ENCODE assay signal across 33 cellular contexts in genomic region chr12:107271523-107271922, GRCh38.
DNase-seq lines count a peak whose midpoint lies in the region; ATAC-seq, FAIRE-seq and TF ChIP-seq lines count a peak whose summit lies in the region.
"Had no signal": no experiment of that assay in that cellular context is flagged by ENCODE, and none has a peak within 500 bp of the region (broad histone marks: within the 10 kb centered on the region; RNA-seq: fewer than 3 reads in every experiment).

No MANE protein-coding gene starts in this region.

- H4K20me1 ChIP-seq in HepG2 (ENCODE audit: insufficient read depth, low read length), result no peaks in the 10 kb centered on the region
- H4K20me1 ChIP-seq: BLaER1; BLaER1 treated with 17β-estradiol and CSF1 and Interleukin-3, amounts not matched to agents 10 nM and 100 nM had no signal

- intact Hi-C loops in HepG2 (cut with micrococcal nuclease; ENCODE audit: unreplicated experiment) (no loop called here), right lobe of liver (cut with DNase I) (no loop called here), esophagus muscularis mucosa (cut with DNase I) (no loop called here)

- H2AFZ ChIP-seq in HepG2 (ENCODE audit: low read length), result no peak overlapping the region

- TF ChIP-seq POLR2A in HepG2 (IDR thresholded peaks at IDR 0.05; ENCODE audit: insufficient read depth in 1 of 2, low read depth in 2 of 2, low read length in 2 of 2), result no peak
- no peak for TF ChIP-seq POLR2A in right lobe of liver (IDR thresholded peaks at IDR 0.05)
- TF ChIP-seq POLR2A in esophagus muscularis mucosa (IDR thresholded peaks at IDR 0.05; ENCODE audit: low read depth), result no peak

- no peak for FAIRE-seq in HepG2 (lab: Jason Lieb, UNC)
- no peak for FAIRE-seq in HTR-8/SVneo (lab: Jason Lieb, UNC)
- FAIRE-seq: A204.1, A549, D721Med had no signal

- H3K27ac ChIP-seq in HepG2 (ENCODE audit: extremely low read length, insufficient read depth, low read length) (no peak overlapping the region), right lobe of liver (no peak overlapping the region), HEK293 (ENCODE audit: extremely low read depth, low read depth, low read length) (no peak overlapping the region), esophagus muscularis mucosa (replicated peaks in 1 of 4) (no peak overlapping the region)
- H3K27ac ChIP-seq: 22Rv1; A549; BLaER1; BLaER1 treated with 17β-estradiol and CSF1 and Interleukin-3, amounts not matched to agents 10 nM and 100 nM; C4-2B had no signal

- no peak for TF ChIP-seq EP300 in HepG2 (IDR thresholded peaks at IDR 0.05; ENCODE audit: low read depth in 2 of 2, low read length in 2 of 2)
- TF ChIP-seq EP300 in HepG2 (CRISPR knock-in tag; IDR thresholded peaks at IDR 0.05; ENCODE audit: borderline replicate concordance), result no peak
- TF ChIP-seq EP300 in esophagus muscularis mucosa (IDR thresholded peaks at IDR 0.05), result no peak

- DNase-seq in HepG2 (ENCODE audit: low spot score) (no peak), right lobe of liver (no peak), esophagus muscularis mucosa (ENCODE audit: extremely low spot score) (peak; percentile 50), HTR-8/SVneo (ENCODE audit: insufficient read length, low spot score) (no peak)
- DNase-seq: 8988T; ACHN; AML-193; BE2C; C1 segment of cervical spinal cord; Caco-2; Calu3; CD4-positive, alpha-beta memory T cell; CD4-positive, alpha-beta T cell; CD4-positive, CD25-positive, alpha-beta regulatory T cell; CD8-positive, alpha-beta memory T cell; CD8-positive, alpha-beta T cell; COR-L47; DMS 273 treated with DMSO at 0.1 percent for 48 hours; DMS153; DMS53; DMS79; DMS79 treated with DMSO at 0.1 percent for 48 hours; DND-41; EL had no signal

- H3K27me3 ChIP-seq in HepG2 (ENCODE audit: control insufficient read depth in 1 of 2, insufficient read depth in 2 of 2, low read length in 2 of 2) (peaks cover 0 to 5% of the 10 kb centered on the region in 2 experiments; a peak in 2 of 5 replicates), right lobe of liver (no peaks in the 10 kb centered on the region), esophagus muscularis mucosa (no peaks in the 10 kb centered on the region)
- H3K27me3 ChIP-seq: BLaER1; BLaER1 treated with 17β-estradiol and CSF1 and Interleukin-3, amounts not matched to agents 10 nM and 100 nM had no signal

- no peak for TF ChIP-seq RAD21 in HepG2 (CRISPR knock-in tag; IDR thresholded peaks at IDR 0.05)

- H3K4me2 ChIP-seq in HepG2 (ENCODE audit: low read depth, low read length), result no peak overlapping the region
- H3K4me2 ChIP-seq: A549; BLaER1; BLaER1 treated with 17β-estradiol and CSF1 and Interleukin-3, amounts not matched to agents 10 nM and 100 nM had no signal

- H3K9me3 ChIP-seq in HepG2 (ENCODE audit: low read length) (no peaks in the 10 kb centered on the region), right lobe of liver (no peaks in the 10 kb centered on the region), HEK293 (ENCODE audit: control insufficient read depth, insufficient read depth, low read depth, low read length) (no peaks in the 10 kb centered on the region), esophagus muscularis mucosa (no peaks in the 10 kb centered on the region)
- H3K9me3 ChIP-seq: A549; BE2C; BLaER1; BLaER1 treated with 17β-estradiol and CSF1 and Interleukin-3, amounts not matched to agents 10 nM and 100 nM; Caco-2 had no signal

- ATAC-seq in HepG2 (no peak), right lobe of liver (no peak), HG02759 (IDR thresholded peaks at IDR 0.05; ENCODE audit: unreplicated experiment) (no peak)
- ATAC-seq: A549; CD8-positive, alpha-beta T cell had no signal

- no TSS peak for BruUV-seq in HepG2 (replicated peaks; lab: Mats Ljungman, UMichigan)

- in situ Hi-C loops in HepG2 (cut with HindIII; ENCODE audit: extremely low pct_ligation_motif_present, low pct_unique_long_range_greater_than_20kb), result no loop called here

- WGBS in HepG2 (ENCODE audit: low lambda C conversion rate), result 4% methylated on average over 2 of the region's 2 CpGs
- 82% methylated on average over 2 of the region's 2 CpGs for WGBS in right lobe of liver (ENCODE audit: insufficient coverage, low coverage, low lambda C conversion rate, missing lambda C conversion rate)
- WGBS in esophagus muscularis mucosa, result 93% methylated on average over 2 of the region's 2 CpGs

- H3K4me3 ChIP-seq in HepG2 (replicated peaks in 1 of 3; ENCODE audit: insufficient read depth in 1 of 3, low read depth in 2 of 3, low read length in 3 of 3) (no peak overlapping the region), right lobe of liver (no peak overlapping the region), HEK293 (ENCODE audit: low read depth, low read length) (no peak overlapping the region), esophagus muscularis mucosa (no peak overlapping the region)
- H3K4me3 ChIP-seq: A549; BLaER1; BLaER1 treated with 17β-estradiol and CSF1 and Interleukin-3, amounts not matched to agents 10 nM and 100 nM had no signal

- H3K36me3 ChIP-seq in HepG2 (replicated peaks in 1 of 2; ENCODE audit: control insufficient read depth in 1 of 2, insufficient read depth in 2 of 2, low read length in 2 of 2) (no peaks in the 10 kb centered on the region), right lobe of liver (no peaks in the 10 kb centered on the region), HEK293 (ENCODE audit: control insufficient read depth in 2 of 2, insufficient read depth in 1 of 2, low read length in 2 of 2) (no peaks in the 10 kb centered on the region), esophagus muscularis mucosa (no peaks in the 10 kb centered on the region)
- H3K36me3 ChIP-seq: BE2C; BLaER1; BLaER1 treated with 17β-estradiol and CSF1 and Interleukin-3, amounts not matched to agents 10 nM and 100 nM had no signal

- no peak overlapping the region for H3K9ac ChIP-seq in HepG2 (ENCODE audit: insufficient read depth, low read depth, low read length)
- H3K9ac ChIP-seq: BLaER1; BLaER1 treated with 17β-estradiol and CSF1 and Interleukin-3, amounts not matched to agents 10 nM and 100 nM had no signal

- H3K79me2 ChIP-seq in HepG2 (ENCODE audit: insufficient read depth, low read length), result no peaks in the 10 kb centered on the region

- POLR2A ChIA-PET in HepG2 (lab: Yijun Ruan, JAX) (no interaction called here), HEK293 (lab: Yijun Ruan, JAX) (no interaction called here)

- CTCF ChIA-PET in HepG2 (lab: Yijun Ruan, JAX; ENCODE audit: low intra/inter-chr PET ratio, low total read pairs), result no interaction called here
- CTCF ChIA-PET in HEK293 (lab: Yijun Ruan, JAX), result interaction anchor here (0.6 kb wide), 1 partner anchor 96 kb away, joined by 3 read pairs; no protein-coding TSS in a partner anchor

- H3K4me1 ChIP-seq in HepG2 (ENCODE audit: insufficient read depth, low read length) (no peaks in the 10 kb centered on the region), right lobe of liver (no peaks in the 10 kb centered on the region), HEK293 (ENCODE audit: control insufficient read depth, insufficient read depth, low read length) (no peaks in the 10 kb centered on the region), esophagus muscularis mucosa (no peaks in the 10 kb centered on the region)
- H3K4me1 ChIP-seq: A549; BE2C; BLaER1; BLaER1 treated with 17β-estradiol and CSF1 and Interleukin-3, amounts not matched to agents 10 nM and 100 nM; Caco-2 had no signal

- no peak for TF ChIP-seq CTCF in HepG2 (CRISPR knock-in tag; IDR thresholded peaks at IDR 0.05)
- no peak for TF ChIP-seq CTCF in right lobe of liver (IDR thresholded peaks at IDR 0.05)
- TF ChIP-seq CTCF in HEK293 (tag by site-specific recombination; IDR thresholded peaks at IDR 0.05), result no peak
- TF ChIP-seq CTCF in esophagus muscularis mucosa (IDR thresholded peaks at IDR 0.05), result no peak

TF ChIP-seq in HepG2, 621 proteins besides CTCF, POLR2A, EP300 and RAD21:
- peak; percentile 68 for TF ChIP-seq CREB1 (IDR thresholded peaks at IDR 0.05)
- no peak for TF ChIP-seq CREB1 (CRISPR knock-in tag; IDR thresholded peaks at IDR 0.05)
- TF ChIP-seq RBAK (CRISPR knock-in tag; IDR thresholded peaks at IDR 0.05), result no peak

TF ChIP-seq in HEK293, 187 proteins besides CTCF, POLR2A, EP300 and RAD21:
- TF ChIP-seq ZNF513 (tag by site-specific recombination; IDR thresholded peaks at IDR 0.05) (peak; percentile 92), ZBTB20 (tag by site-specific recombination; IDR thresholded peaks at IDR 0.05) (no peak), ZNF391 (tag by site-specific recombination; IDR thresholded peaks at IDR 0.05; ENCODE audit: borderline replicate concordance, low read depth) (no peak), ZBTB21 (tag by site-specific recombination; IDR thresholded peaks at IDR 0.05) (no peak)
TF ChIP-seq in HEK293: peak in this region for 1.

Comparison
In these comparisons a context has a peak if more than half of its experiments do, and no peak if none do; other contexts are left out.
1. Of the 63 proteins assayed by ChIP-seq in both HepG2 and HEK293: peak only in HepG2: none; only in HEK293: ZNF513; in both: none; in neither: 62.